In the genomic region with DNA sequence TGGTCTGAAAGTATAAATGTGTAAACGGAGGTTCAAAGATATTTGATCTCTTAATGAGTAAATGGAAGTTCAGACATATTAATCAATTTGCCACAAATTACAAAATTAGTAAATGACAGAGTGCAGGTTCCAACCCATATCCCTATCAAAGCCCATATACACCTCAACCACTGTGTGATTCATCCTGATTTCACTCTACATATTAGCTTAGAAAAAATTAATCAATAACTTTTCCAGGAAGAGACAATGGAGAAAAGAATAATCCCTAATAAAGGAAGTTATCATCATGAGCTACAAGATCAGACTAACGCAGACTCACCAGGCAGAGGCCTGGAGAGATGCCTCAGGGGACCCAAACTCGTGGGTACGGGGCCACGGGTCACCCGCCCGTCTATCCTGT, we compare ENCODE assay signal across 8 cellular contexts.
DNase-seq lines count a peak whose midpoint lies in the region; ATAC-seq lines count a peak whose summit lies in the region.
"Not testable (repeated sequence)": the region's sequence is repeated elsewhere in the genome, so short reads cannot be mapped to it uniquely, and the experiment has no call there.

No MANE protein-coding gene starts in this region.

- not testable (repeated sequence) for H3K9ac ChIP-seq in endocrine pancreas (ENCODE audit: control insufficient read depth, insufficient read depth, low read length)
- peak overlapping the region; percentile 47 for H3K9ac ChIP-seq in iPS-15b (ENCODE audit: low read depth, low read length)

- peak overlapping the region; percentile 89 for H3K4me3 ChIP-seq in ACC112 (ENCODE audit: low read depth, low read length)
- peak overlapping the region; percentile 51 for H3K4me3 ChIP-seq in H7 (ENCODE audit: insufficient read depth, low read depth, low read length)
- peak overlapping the region; percentile 70 for H3K4me3 ChIP-seq in endocrine pancreas (ENCODE audit: control insufficient read depth, insufficient read depth, low read length)
- peak overlapping the region; percentile 52 for H3K4me3 ChIP-seq in iPS-15b (ENCODE audit: low read depth, low read length)

- H3K9me3 Mint-ChIP-seq in T-cell, result peaks cover 0 to 14% (median 4%) of the 10 kb centered on the region in 3 donors
- H3K9me3 Mint-ChIP-seq in activated naive CD8-positive, alpha-beta T cell treated with anti-CD3 and anti-CD28 coated beads, Interleukin-2, amount 10 ng/mL, durations not matched to agents 7 days and 5 days; stimulated activated memory B cell treated with anti-CD40 and anti-IgM and Interleukin-4, amounts not matched to agents 10 μg/mL and 1 μg/mL and 100 μg/mL, for 72 hours: not testable (repeated sequence)
- peaks cover 3 to 15% (median 8%) of the 10 kb centered on the region in 7 donors for H3K9me3 Mint-ChIP-seq in naive B cell

- H3K4me1 Mint-ChIP-seq in T-cell (peaks cover 44 to 51% (median 47%) of the 10 kb centered on the region in 3 donors), naive B cell (peaks cover 9 to 26% (median 21%) of the 10 kb centered on the region in 3 donors)
- H3K4me1 Mint-ChIP-seq in activated naive CD8-positive, alpha-beta T cell treated with anti-CD3 and anti-CD28 coated beads, Interleukin-2, amount 10 ng/mL, durations not matched to agents 7 days and 5 days, result peaks cover 15% of the 10 kb centered on the region
- H3K4me1 Mint-ChIP-seq in stimulated activated memory B cell treated with anti-CD40 and anti-IgM and Interleukin-4, amounts not matched to agents 10 μg/mL and 1 μg/mL and 100 μg/mL, for 72 hours, result peaks cover 30% of the 10 kb centered on the region

- H3K27me3 Mint-ChIP-seq in T-cell; activated naive CD8-positive, alpha-beta T cell treated with anti-CD3 and anti-CD28 coated beads, Interleukin-2, amount 10 ng/mL, durations not matched to agents 7 days and 5 days; naive B cell; stimulated activated memory B cell treated with anti-CD40 and anti-IgM and Interleukin-4, amounts not matched to agents 10 μg/mL and 1 μg/mL and 100 μg/mL, for 72 hours: not testable (repeated sequence)

- CTCF ChIA-PET in T-cell (lab: Charles Lee), result interaction anchor here in 1 of 2 donors (0.9 kb wide), 1 partner anchor 8 kb away, joined by 3 read pairs; no protein-coding TSS in a partner anchor

- peak overlapping the region; percentile 25 for H2AFZ ChIP-seq in ACC112 (ENCODE audit: low read length, unreplicated experiment)

- H3K36me3 ChIP-seq in ACC112 (ENCODE audit: insufficient read depth, low read length); H7 (replicated peaks; ENCODE audit: control insufficient read depth, insufficient read depth, low read length); endocrine pancreas (ENCODE audit: control insufficient read depth, insufficient read depth, low read length); iPS-15b (ENCODE audit: control insufficient read depth, insufficient read depth, low read length): not testable (repeated sequence)

- H3K27ac Mint-ChIP-seq in T-cell, result peak overlapping the region; percentile 95
- H3K27ac Mint-ChIP-seq in activated naive CD8-positive, alpha-beta T cell treated with anti-CD3 and anti-CD28 coated beads, Interleukin-2, amount 10 ng/mL, durations not matched to agents 7 days and 5 days, result peak overlapping the region; percentile 90
- H3K27ac Mint-ChIP-seq in naive B cell, result peak overlapping the region; percentile 46 to 98 (median 88)
- peak overlapping the region; percentile 87 for H3K27ac Mint-ChIP-seq in stimulated activated memory B cell treated with anti-CD40 and anti-IgM and Interleukin-4, amounts not matched to agents 10 μg/mL and 1 μg/mL and 100 μg/mL, for 72 hours

- peak overlapping the region; percentile 74 for H3K27ac ChIP-seq in ACC112 (ENCODE audit: low read depth, low read length)

- not testable (repeated sequence) for H3K27me3 ChIP-seq in ACC112 (ENCODE audit: insufficient read depth, low read length); H7 (ENCODE audit: control insufficient read depth, insufficient read depth, low read length); endocrine pancreas (ENCODE audit: control insufficient read depth, insufficient read depth, low read length); iPS-15b (ENCODE audit: control insufficient read depth, insufficient read depth, low read length)

- H3K36me3 Mint-ChIP-seq in T-cell, result not testable (repeated sequence)
- H3K36me3 Mint-ChIP-seq in activated naive CD8-positive, alpha-beta T cell treated with anti-CD3 and anti-CD28 coated beads, Interleukin-2, amount 10 ng/mL, durations not matched to agents 7 days and 5 days, result peaks cover 16% of the 10 kb centered on the region
- H3K36me3 Mint-ChIP-seq in naive B cell, result peaks cover 0 to 13% of the 10 kb centered on the region in 2 donors
- peaks cover 16% of the 10 kb centered on the region for H3K36me3 Mint-ChIP-seq in stimulated activated memory B cell treated with anti-CD40 and anti-IgM and Interleukin-4, amounts not matched to agents 10 μg/mL and 1 μg/mL and 100 μg/mL, for 72 hours

- H3K4me3 Mint-ChIP-seq in T-cell, result peak overlapping the region; percentile 96 to 98 (median 97)
- H3K4me3 Mint-ChIP-seq in activated naive CD8-positive, alpha-beta T cell treated with anti-CD3 and anti-CD28 coated beads, Interleukin-2, amount 10 ng/mL, durations not matched to agents 7 days and 5 days, result peak overlapping the region; percentile 97
- H3K4me3 Mint-ChIP-seq in naive B cell, result peak overlapping the region; percentile 88 to 99 (median 96)
- peak overlapping the region; percentile 96 for H3K4me3 Mint-ChIP-seq in stimulated activated memory B cell treated with anti-CD40 and anti-IgM and Interleukin-4, amounts not matched to agents 10 μg/mL and 1 μg/mL and 100 μg/mL, for 72 hours

- POLR2A ChIA-PET in T-cell (lab: Charles Lee), result not testable (repeated sequence)
- POLR2A ChIA-PET in activated naive CD8-positive, alpha-beta T cell treated with anti-CD3 and anti-CD28 coated beads, Interleukin-2, amount 10 ng/mL, durations not matched to agents 7 days and 5 days (lab: Charles Lee), result interaction anchor here (0.5 kb wide), 1 partner anchor 42 kb away, joined by 3 read pairs; no protein-coding TSS in a partner anchor

- H3K4me1 ChIP-seq in ACC112 (ENCODE audit: control insufficient read depth, insufficient read depth, low read length, unreplicated experiment); endocrine pancreas (ENCODE audit: control insufficient read depth, insufficient read depth, low read length); iPS-15b (ENCODE audit: control insufficient read depth, insufficient read depth, low read length): not testable (repeated sequence)

- DNase-seq in H7; T-cell; activated naive CD8-positive, alpha-beta T cell treated with anti-CD3 and anti-CD28 coated beads, Interleukin-2, amount 10 ng/mL, durations not matched to agents 7 days and 5 days; naive B cell: not testable (repeated sequence)

- not testable (repeated sequence) for H3K9me3 ChIP-seq in endocrine pancreas (ENCODE audit: control insufficient read depth, low read length); iPS-15b (ENCODE audit: control insufficient read depth, insufficient read depth, low read length)

- H3K79me2 ChIP-seq in ACC112 (ENCODE audit: control insufficient read depth, insufficient read depth, low read length, unreplicated experiment), result peaks cover 20% of the 10 kb centered on the region

- ATAC-seq in T-cell (replicated peaks in 1 of 4); activated naive CD8-positive, alpha-beta T cell treated with anti-CD3 and anti-CD28 coated beads, Interleukin-2, amount 10 ng/mL, durations not matched to agents 7 days and 5 days (ENCODE audit: low read depth); naive B cell (ENCODE audit: low read depth in 2 of 2); stimulated activated memory B cell treated with anti-CD40 and anti-IgM and Interleukin-4, amounts not matched to agents 10 μg/mL and 1 μg/mL and 100 μg/mL, for 72 hours: not testable (repeated sequence)
